25 cellular contexts compared by ENCODE assay signal in genomic region chr3:155404486-155404885, GRCh38.
DNase-seq lines count a peak whose midpoint lies in the region; ATAC-seq and TF ChIP-seq lines count a peak whose summit lies in the region.
"Had no signal": no experiment of that assay in that cellular context is flagged by ENCODE, and none has a peak within 500 bp of the region (broad histone marks: within the 10 kb centered on the region; RNA-seq: fewer than 3 reads in every experiment).

No MANE protein-coding gene starts in this region.

- no peaks in the 10 kb centered on the region for H3K9me3 Mint-ChIP-seq in activated CD4-positive, alpha-beta memory T cell treated with anti-CD3 and anti-CD28 coated beads, Interleukin-2, amount 10 ng/mL, durations not matched to agents 7 days and 5 days
- H3K9me3 Mint-ChIP-seq: activated naive CD8-positive, alpha-beta T cell treated with anti-CD3 and anti-CD28 coated beads, Interleukin-2, amount 10 ng/mL, durations not matched to agents 7 days and 5 days; effector memory CD8-positive, alpha-beta T cell; naive thymus-derived CD8-positive, alpha-beta T cell had no signal

- CTCF ChIA-PET in activated CD4-positive, alpha-beta memory T cell treated with anti-CD3 and anti-CD28 coated beads, Interleukin-2, amount 10 ng/mL, durations not matched to agents 7 days and 5 days (lab: Charles Lee): no interaction called here

- H3K4me3 ChIP-seq in mucosa of descending colon (no peak overlapping the region), WERI-Rb-1 (ENCODE audit: low read depth, low read length) (no peak overlapping the region)
- H3K4me3 ChIP-seq: A549, ascending aorta, cardiac muscle cell, coronary artery, tibial nerve had no signal

- H3K36me3 Mint-ChIP-seq in activated CD4-positive, alpha-beta memory T cell treated with anti-CD3 and anti-CD28 coated beads, Interleukin-2, amount 10 ng/mL, durations not matched to agents 7 days and 5 days (ENCODE audit: low read depth): no peaks in the 10 kb centered on the region
- H3K36me3 Mint-ChIP-seq: activated naive CD8-positive, alpha-beta T cell treated with anti-CD3 and anti-CD28 coated beads, Interleukin-2, amount 10 ng/mL, durations not matched to agents 7 days and 5 days; CD4-positive, alpha-beta memory T cell; naive thymus-derived CD8-positive, alpha-beta T cell had no signal

- no peaks in the 10 kb centered on the region for H3K4me1 Mint-ChIP-seq in activated CD4-positive, alpha-beta memory T cell treated with anti-CD3 and anti-CD28 coated beads, Interleukin-2, amount 10 ng/mL, durations not matched to agents 7 days and 5 days
- H3K4me1 Mint-ChIP-seq: activated naive CD8-positive, alpha-beta T cell treated with anti-CD3 and anti-CD28 coated beads, Interleukin-2, amount 10 ng/mL, durations not matched to agents 7 days and 5 days; CD4-positive, alpha-beta memory T cell; naive thymus-derived CD8-positive, alpha-beta T cell had no signal

- H3K36me3 ChIP-seq in mucosa of descending colon (ENCODE audit: low read depth) (no peaks in the 10 kb centered on the region), WERI-Rb-1 (no peaks in the 10 kb centered on the region)
- H3K36me3 ChIP-seq: ascending aorta, cardiac muscle cell, tibial nerve had no signal

- intact Hi-C loops in mucosa of descending colon (cut with DNase I, micrococcal nuclease): no loop called here

- H3K4me3 Mint-ChIP-seq in activated CD4-positive, alpha-beta memory T cell treated with anti-CD3 and anti-CD28 coated beads, Interleukin-2, amount 10 ng/mL, durations not matched to agents 7 days and 5 days: no peak overlapping the region
- H3K4me3 Mint-ChIP-seq: activated naive CD8-positive, alpha-beta T cell treated with anti-CD3 and anti-CD28 coated beads, Interleukin-2, amount 10 ng/mL, durations not matched to agents 7 days and 5 days; CD4-positive, alpha-beta memory T cell; effector memory CD8-positive, alpha-beta T cell; naive thymus-derived CD8-positive, alpha-beta T cell had no signal

- H3K9me3 ChIP-seq in mucosa of descending colon (no peaks in the 10 kb centered on the region), WERI-Rb-1 (ENCODE audit: severe bottlenecking) (no peaks in the 10 kb centered on the region)
- H3K9me3 ChIP-seq: A549, ascending aorta, tibial nerve had no signal

- POLR2A ChIA-PET in activated CD4-positive, alpha-beta memory T cell treated with anti-CD3 and anti-CD28 coated beads, Interleukin-2, amount 10 ng/mL, durations not matched to agents 7 days and 5 days (lab: Charles Lee): no interaction called here

- ATAC-seq in mucosa of descending colon: peak; percentile 60
- ATAC-seq: A549; effector memory CD8-positive, alpha-beta T cell; naive thymus-derived CD8-positive, alpha-beta T cell; SK-N-SH treated with all-trans-retinoic acid at 6 μM for 48 hours had no signal

- no peaks in the 10 kb centered on the region for H3K27me3 ChIP-seq in WERI-Rb-1 (ENCODE audit: insufficient read depth, low read depth, severe bottlenecking)
- H3K27me3 ChIP-seq: ascending aorta, cardiac muscle cell, tibial nerve had no signal

- DNase-seq in NCI-H510A treated with DMSO at 0.1 percent for 48 hours (lab: John Stamatoyannopoulos, UW): peak; percentile 71
- no peak for DNase-seq in NCI-H510A (lab: John Stamatoyannopoulos, UW)
- DNase-seq in NCI-H128 (lab: John Stamatoyannopoulos, UW; ENCODE audit: unreplicated experiment): peak; percentile 60
- DNase-seq in NCI-H2171 (lab: John Stamatoyannopoulos, UW): peak; percentile 36
- DNase-seq in mucosa of descending colon: peak in 1 of 3 donors; percentile 14
- no peak for DNase-seq in WERI-Rb-1
- no peak for DNase-seq in NK-92 (lab: John Stamatoyannopoulos, UW; ENCODE audit: unreplicated experiment)
- DNase-seq in activated CD4-positive, alpha-beta memory T cell treated with anti-CD3 and anti-CD28 coated beads, Interleukin-2, amount 10 ng/mL, durations not matched to agents 7 days and 5 days: no peak
- DNase-seq: activated naive CD8-positive, alpha-beta T cell treated with anti-CD3 and anti-CD28 coated beads, Interleukin-2, amount 10 ng/mL, durations not matched to agents 7 days and 5 days; activated T-cell treated with anti-CD3 and anti-CD28 coated beads for 4 hours; CD4-positive, alpha-beta memory T cell; effector memory CD8-positive, alpha-beta T cell; HCEC 1CT; midbrain; naive thymus-derived CD8-positive, alpha-beta T cell; NCI-H1048; NCI-H82; OCI-M1; T-helper 2 cell had no signal

- no peaks in the 10 kb centered on the region for H3K4me1 ChIP-seq in mucosa of descending colon (ENCODE audit: low read depth)
- H3K4me1 ChIP-seq: A549, ascending aorta, tibial nerve had no signal

- no peak overlapping the region for H3K27ac Mint-ChIP-seq in activated CD4-positive, alpha-beta memory T cell treated with anti-CD3 and anti-CD28 coated beads, Interleukin-2, amount 10 ng/mL, durations not matched to agents 7 days and 5 days
- H3K27ac Mint-ChIP-seq: activated naive CD8-positive, alpha-beta T cell treated with anti-CD3 and anti-CD28 coated beads, Interleukin-2, amount 10 ng/mL, durations not matched to agents 7 days and 5 days; CD4-positive, alpha-beta memory T cell; effector memory CD8-positive, alpha-beta T cell; naive thymus-derived CD8-positive, alpha-beta T cell had no signal

- TF ChIP-seq CTCF in mucosa of descending colon (IDR thresholded peaks at IDR 0.05) (no peak), WERI-Rb-1 (IDR thresholded peaks at IDR 0.05; ENCODE audit: low read depth, low read length) (no peak)

- no peaks in the 10 kb centered on the region for H3K27me3 Mint-ChIP-seq in activated CD4-positive, alpha-beta memory T cell treated with anti-CD3 and anti-CD28 coated beads, Interleukin-2, amount 10 ng/mL, durations not matched to agents 7 days and 5 days
- H3K27me3 Mint-ChIP-seq: effector memory CD8-positive, alpha-beta T cell; naive thymus-derived CD8-positive, alpha-beta T cell had no signal

- no peak overlapping the region for H3K27ac ChIP-seq in WERI-Rb-1
- H3K27ac ChIP-seq: A549, ascending aorta, cardiac muscle cell, coronary artery, tibial nerve had no signal

Comparison
In these comparisons a context has a peak if more than half of its experiments do, and no peak if none do; other contexts are left out.
1. DNase-seq: peak in NCI-H510A treated with DMSO at 0.1 percent for 48 hours (single experiment), NCI-H128 (single experiment) and NCI-H2171 (single experiment); none in NCI-H510A (single experiment), WERI-Rb-1 (single experiment), NK-92 (single experiment) and activated CD4-positive, alpha-beta memory T cell treated with anti-CD3 and anti-CD28 coated beads, Interleukin-2, amount 10 ng/mL, durations not matched to agents 7 days and 5 days (single experiment).